ENCODE assay signal across 2 cellular contexts in genomic region chr1:153509036-153509435, GRCh38.
TF ChIP-seq lines count a peak whose summit lies in the region.

No MANE protein-coding gene starts in this region.

TF ChIP-seq in WTC11, 78 proteins besides CTCF, POLR2A, EP300 and RAD21:
- TF ChIP-seq ZNF317 (CRISPR knock-in tag; IDR thresholded peaks at IDR 0.05; ENCODE audit: borderline replicate concordance, low read depth) (no peak), STAT6 (CRISPR knock-in tag; conservative IDR thresholded peaks at IDR 0.05; ENCODE audit: low read depth) (no peak), ATF6 (CRISPR knock-in tag; IDR thresholded peaks at IDR 0.05) (no peak), ZNF138 (CRISPR knock-in tag; conservative IDR thresholded peaks at IDR 0.05) (no peak)

TF ChIP-seq in GM23338, 12 proteins besides CTCF, POLR2A, EP300 and RAD21:
- no peak for TF ChIP-seq NANOG (IDR thresholded peaks at IDR 0.05; ENCODE audit: borderline replicate concordance)
- no peak for TF ChIP-seq ZNF114 (CRISPR knock-in tag; IDR thresholded peaks at IDR 0.05)
- no peak for TF ChIP-seq REST (IDR thresholded peaks at IDR 0.05; ENCODE audit: unreplicated experiment)
- TF ChIP-seq ZNF462 (CRISPR knock-in tag; IDR thresholded peaks at IDR 0.05): no peak
- no peak for TF ChIP-seq CREB1 (CRISPR knock-in tag; IDR thresholded peaks at IDR 0.05; ENCODE audit: low read depth)
- TF ChIP-seq EZH2 (IDR thresholded peaks at IDR 0.05; ENCODE audit: low read depth, unreplicated experiment): no peak
- no peak for TF ChIP-seq POLR2AphosphoS5 (IDR thresholded peaks at IDR 0.05; ENCODE audit: low read depth)
- no peak for TF ChIP-seq ETS1 (IDR thresholded peaks at IDR 0.05)
- TF ChIP-seq ZNF331 (CRISPR knock-in tag; IDR thresholded peaks at IDR 0.05; ENCODE audit: low read depth): no peak
- TF ChIP-seq JUNB (IDR thresholded peaks at IDR 0.05; ENCODE audit: unreplicated experiment): no peak
- TF ChIP-seq STAT1 (IDR thresholded peaks at IDR 0.05; ENCODE audit: unreplicated experiment): no peak
- no peak for TF ChIP-seq EZH2phosphoT487 (IDR thresholded peaks at IDR 0.05; ENCODE audit: unreplicated experiment)
